ENCODE assay signal across 18 cellular contexts in the genomic region with DNA sequence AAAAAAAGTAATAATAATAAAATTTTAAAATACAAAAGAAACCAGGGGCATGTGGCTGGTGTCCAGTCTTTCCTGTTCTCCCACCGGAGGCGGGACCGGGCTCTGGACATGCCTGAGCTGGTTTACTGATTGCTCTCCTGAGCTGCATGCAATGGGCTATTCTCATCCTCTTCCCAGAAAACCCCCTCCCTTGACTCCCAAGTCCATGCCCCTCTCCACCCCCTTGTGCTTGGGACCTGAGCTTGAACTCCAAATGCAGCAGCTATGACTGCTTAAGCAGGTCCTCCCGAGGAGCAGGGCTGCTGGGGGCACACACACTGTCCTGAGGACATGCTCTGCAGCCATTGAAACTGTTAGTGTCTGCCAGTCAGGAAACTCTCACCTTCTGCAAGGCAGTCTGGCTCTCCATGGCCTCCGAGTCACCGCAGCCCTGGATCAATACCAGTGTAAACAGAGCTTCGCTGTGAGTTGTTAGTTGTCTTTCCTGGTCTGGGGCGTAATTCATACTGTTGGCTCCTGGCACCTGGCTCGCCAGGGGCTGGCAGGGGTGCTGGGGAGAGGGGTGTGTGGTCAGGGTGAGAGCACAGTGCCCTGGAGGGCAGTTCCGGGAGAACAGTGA.
DNase-seq lines count a peak whose midpoint lies in the region; ATAC-seq lines count a peak whose summit lies in the region.
"Had no signal": no experiment of that assay in that cellular context is flagged by ENCODE, and none has a peak within 500 bp of the region (broad histone marks: within the 10 kb centered on the region; RNA-seq: fewer than 3 reads in every experiment).

No MANE protein-coding gene starts in this region.

- H3K4me1 ChIP-seq in neuron (ENCODE audit: insufficient read depth, low read length), result peaks cover 13% of the 10 kb centered on the region

- H3K27me3 Mint-ChIP-seq in T-helper 2 cell treated with Interferon-gamma antibody and Interleukin-4, amounts not matched to agents 5 μg/mL and 100 μg/mL, for 36 hours (ENCODE audit: low read depth), result no peaks in the 10 kb centered on the region

- H3K4me3 Mint-ChIP-seq in T-helper 2 cell treated with Interferon-gamma antibody and Interleukin-4, amounts not matched to agents 5 μg/mL and 100 μg/mL, for 36 hours, result no peak overlapping the region
- H3K4me3 Mint-ChIP-seq: activated CD4-positive, alpha-beta T cell treated with anti-CD3 and anti-CD28 coated beads for 36 hours had no signal

- no peak overlapping the region for H3K27ac Mint-ChIP-seq in T-helper 2 cell treated with Interferon-gamma antibody and Interleukin-4, amounts not matched to agents 5 μg/mL and 100 μg/mL, for 36 hours
- H3K27ac Mint-ChIP-seq: activated CD4-positive, alpha-beta T cell treated with anti-CD3 and anti-CD28 coated beads for 36 hours had no signal

- ATAC-seq in HG02610 (IDR thresholded peaks at IDR 0.05; ENCODE audit: unreplicated experiment), result no peak
- no peak for ATAC-seq in GM18907 (IDR thresholded peaks at IDR 0.05; ENCODE audit: unreplicated experiment)
- ATAC-seq: activated CD4-positive, alpha-beta T cell treated with anti-CD3 and anti-CD28 coated beads for 36 hours had no signal

- no peaks in the 10 kb centered on the region for H3K36me3 ChIP-seq in neuron (ENCODE audit: insufficient read depth, low read length)
- H3K36me3 ChIP-seq: thoracic aorta had no signal

- peaks cover 5% of the 10 kb centered on the region for H3K9me3 Mint-ChIP-seq in T-helper 2 cell treated with Interferon-gamma antibody and Interleukin-4, amounts not matched to agents 5 μg/mL and 100 μg/mL, for 36 hours

- H3K4me1 Mint-ChIP-seq in T-helper 2 cell treated with Interferon-gamma antibody and Interleukin-4, amounts not matched to agents 5 μg/mL and 100 μg/mL, for 36 hours (ENCODE audit: low read depth), result no peaks in the 10 kb centered on the region
- H3K4me1 Mint-ChIP-seq: activated CD4-positive, alpha-beta T cell treated with anti-CD3 and anti-CD28 coated beads for 36 hours had no signal

- H3K9me3 ChIP-seq in neuron (ENCODE audit: low read length), result no peaks in the 10 kb centered on the region
- H3K9me3 ChIP-seq: thoracic aorta had no signal

- H3K4me3 ChIP-seq in neuron (ENCODE audit: low read length), result no peak overlapping the region
- H3K4me3 ChIP-seq: SK-N-MC, thoracic aorta had no signal

- DNase-seq in DMS79 (lab: John Stamatoyannopoulos, UW) (peak; percentile 1), NCI-H1417 treated with DMSO at 0.1 percent for 48 hours (lab: John Stamatoyannopoulos, UW) (peak; percentile 66), astrocyte of the hippocampus (ENCODE audit: low read depth, low spot score) (peak; percentile 22), medulla oblongata (ENCODE audit: extremely low spot score) (no peak)
- no peak for DNase-seq in T-helper 2 cell treated with Interferon-gamma antibody and Interleukin-4, amounts not matched to agents 5 μg/mL and 100 μg/mL, for 36 hours (ENCODE audit: low spot score)
- DNase-seq: activated CD4-positive, alpha-beta T cell treated with anti-CD3 and anti-CD28 coated beads for 36 hours; activated naive CD4-positive, alpha-beta T cell; HCEC 1CT; MV-4-11; NCI-H2171 treated with DMSO at 0.1 percent for 48 hours; stimulated activated CD4-positive, alpha-beta T cell treated with anti-CD3 and anti-CD28 coated beads, Interleukin-4, amount 100 ng/mL, for 24 hours; stimulated activated CD8-positive, alpha-beta memory T cell treated with anti-CD3 and anti-CD28 coated beads, Interleukin-4, amount 100 ng/mL, for 48 hours; T1000 had no signal

- peak overlapping the region; percentile 2 for H2AFZ ChIP-seq in neuron (ENCODE audit: low read depth, low read length)

- H3K27me3 ChIP-seq in neuron (ENCODE audit: insufficient read depth, low read length), result no peaks in the 10 kb centered on the region

- H3K36me3 Mint-ChIP-seq in T-helper 2 cell treated with Interferon-gamma antibody and Interleukin-4, amounts not matched to agents 5 μg/mL and 100 μg/mL, for 36 hours (ENCODE audit: low read depth), result no peaks in the 10 kb centered on the region

Comparison
In these comparisons a context has a peak if more than half of its experiments do, and no peak if none do; other contexts are left out.
1. DNase-seq: peak in DMS79 (single experiment), NCI-H1417 treated with DMSO at 0.1 percent for 48 hours (single experiment) and astrocyte of the hippocampus (single experiment); none in medulla oblongata (single experiment) and T-helper 2 cell treated with Interferon-gamma antibody and Interleukin-4, amounts not matched to agents 5 μg/mL and 100 μg/mL, for 36 hours (single experiment).